In the genomic region with DNA sequence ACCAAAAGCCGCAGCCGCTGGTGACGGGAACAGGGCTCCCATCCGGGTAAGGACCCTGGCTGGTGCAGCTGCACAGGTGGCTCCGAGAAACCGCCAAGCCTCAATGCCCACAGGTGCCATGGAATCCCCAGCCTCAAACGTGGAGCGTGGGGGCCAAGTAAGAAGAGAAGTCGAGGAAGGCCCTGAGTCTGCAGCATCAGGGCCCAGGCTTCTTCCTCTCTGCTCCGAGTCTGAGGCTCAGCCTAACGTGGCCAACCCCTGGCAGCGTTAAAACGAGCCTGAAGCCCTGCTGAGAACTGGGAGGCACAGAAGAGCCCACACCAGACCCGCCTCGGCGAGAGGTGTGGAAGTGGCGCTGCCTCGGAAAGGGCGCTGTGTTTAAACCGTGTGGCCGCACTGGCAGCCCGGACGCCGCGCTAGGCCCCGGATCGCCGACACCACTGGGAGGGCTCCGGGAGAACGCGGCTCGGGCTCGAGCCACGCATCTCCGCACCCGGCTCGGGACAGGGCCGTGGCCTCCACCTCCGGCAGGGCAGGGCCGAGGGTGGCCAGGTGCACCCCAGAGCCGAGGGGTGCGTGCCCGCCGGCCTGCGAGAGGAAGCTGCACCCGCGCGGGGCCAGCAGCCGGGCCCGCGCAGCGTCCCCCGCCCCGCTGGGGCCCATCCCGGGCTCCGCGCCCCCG, we compare ENCODE assay signal across 8 cellular contexts. TPM values are rescaled to one million over a fixed set of nuclear protein-coding genes. Genes with fewer than 3 reads are reported as not detected.
DNase-seq lines count a peak whose midpoint lies in the region; ATAC-seq, FAIRE-seq and TF ChIP-seq lines count a peak whose summit lies in the region.

No MANE protein-coding gene starts in this region.

- ATAC-seq in DND-41 (ENCODE audit: insufficient read depth, low read depth), result peak; percentile 25
- ATAC-seq in GM21390 (IDR thresholded peaks at IDR 0.05; ENCODE audit: unreplicated experiment), result peak; percentile 22
- ATAC-seq in GM12878, result peak; percentile 16

- H3K27me3 ChIP-seq in DND-41 (ENCODE audit: insufficient read depth, low read length, poor library complexity), result no peaks in the 10 kb centered on the region
- H3K27me3 ChIP-seq in HUES64 (ENCODE audit: insufficient read depth, low read length), result no peaks in the 10 kb centered on the region; the same call in 1 of the 2 replicates
- no peaks in the 10 kb centered on the region for H3K27me3 ChIP-seq in GM12878 (replicated peaks in 1 of 2; ENCODE audit: control insufficient read depth in 2 of 2, insufficient read depth in 2 of 2, low read length in 1 of 2)
- H3K27me3 ChIP-seq in liver (ENCODE audit: control insufficient read depth in 4 of 4, insufficient read depth in 4 of 4, low read length in 3 of 4), result no peaks in the 10 kb centered on the region
- H3K27me3 ChIP-seq in thymus (ENCODE audit: control insufficient read depth, insufficient read depth), result no peaks in the 10 kb centered on the region

- intact Hi-C loops in GM12878 (cut with micrococcal nuclease; ENCODE audit: unreplicated experiment), result no loop called here

- peak overlapping the region; percentile 68 to 83 for H3K4me3 ChIP-seq in DND-41 (ENCODE audit: low read depth in 1 of 2, low read length in 2 of 2)
- H3K4me3 ChIP-seq in HUES64 (ENCODE audit: low read length), result peak overlapping the region; percentile 79
- peak overlapping the region; percentile 81 for H3K4me3 ChIP-seq in GM12878
- H3K4me3 ChIP-seq in liver (ENCODE audit: low read depth in 1 of 3, low read length in 3 of 3), result peak overlapping the region in 2 of 3 donors; percentile 70 to 86
- peak overlapping the region; percentile 78 for H3K4me3 ChIP-seq in thymus (ENCODE audit: low read length)

- H3K4me1 ChIP-seq in DND-41 (ENCODE audit: insufficient read depth, low read length) (peaks cover 29% of the 10 kb centered on the region), HUES64 (ENCODE audit: insufficient read depth, low read length) (no peaks in the 10 kb centered on the region), GM12878 (ENCODE audit: control insufficient read depth, insufficient read depth, low read length) (peaks cover 6% of the 10 kb centered on the region; the same call in 1 of the 2 replicates), liver (ENCODE audit: control insufficient read depth in 4 of 4, insufficient read depth in 4 of 4, low read length in 3 of 4) (peaks cover 5 to 30% (median 22%) of the 10 kb centered on the region in 4 donors), thymus (ENCODE audit: control insufficient read depth, insufficient read depth, low read length) (peaks cover 9% of the 10 kb centered on the region)

- H3K9ac ChIP-seq in DND-41 (ENCODE audit: low read depth, low read length), result peak overlapping the region; percentile 86
- peak overlapping the region; percentile 87 for H3K9ac ChIP-seq in HUES64 (ENCODE audit: low read depth, low read length)
- peak overlapping the region; percentile 78 for H3K9ac ChIP-seq in GM12878 (ENCODE audit: control insufficient read depth, insufficient read depth, low read length)
- no peak overlapping the region for H3K9ac ChIP-seq in liver (ENCODE audit: low read depth in 1 of 2, low read length in 2 of 2)

- POLR2A ChIA-PET in GM12878 (lab: Charles Lee), result no interaction called here

- DNase-seq in DND-41 (peak; percentile 38), GM12878 (ENCODE audit: low read depth, low spot score) (no peak), NCI-H1105 (lab: John Stamatoyannopoulos, UW) (no peak)
- DNase-seq in effector CD8-positive, alpha-beta T cell (lab: John Stamatoyannopoulos, UW), result no peak

- TF ChIP-seq RAD21 in GM12878 (IDR thresholded peaks at IDR 0.05; ENCODE audit: insufficient read depth, low read depth, low read length), result no peak
- no peak for TF ChIP-seq RAD21 in liver (IDR thresholded peaks at IDR 0.05)

- in situ Hi-C loops in GM12878 (cut with MboI), result no loop called here

- SMC1A ChIA-PET in GM12878 (lab: Charles Lee; ENCODE audit: uncharacterized antibody, unreplicated experiment), result no interaction called here

- H3K9me3 ChIP-seq in DND-41 (ENCODE audit: insufficient read depth, low read length, severe bottlenecking) (no peaks in the 10 kb centered on the region), HUES64 (ENCODE audit: insufficient read depth, low read depth, low read length) (no peaks in the 10 kb centered on the region), GM12878 (replicated peaks; ENCODE audit: control insufficient read depth, insufficient read depth, low read length) (no peaks in the 10 kb centered on the region), liver (ENCODE audit: control insufficient read depth in 4 of 4, low read length in 3 of 4) (no peaks in the 10 kb centered on the region), thymus (ENCODE audit: control insufficient read depth) (no peaks in the 10 kb centered on the region)

- H4K20me1 ChIP-seq in DND-41 (ENCODE audit: insufficient read depth, low read length), result peaks cover 47% of the 10 kb centered on the region
- no peaks in the 10 kb centered on the region for H4K20me1 ChIP-seq in GM12878 (ENCODE audit: control insufficient read depth, insufficient read depth)

- H2AFZ ChIP-seq in DND-41 (ENCODE audit: low read depth, low read length) (no peak overlapping the region), GM12878 (ENCODE audit: control insufficient read depth, low read depth, low read length) (peak overlapping the region; percentile 21; the same call in 1 of the 2 replicates)

- peak overlapping the region; percentile 86 for H3K4me2 ChIP-seq in DND-41 (ENCODE audit: insufficient read depth, low read length)
- H3K4me2 ChIP-seq in GM12878 (ENCODE audit: control insufficient read depth, insufficient read depth), result peak overlapping the region; percentile 91

- peaks cover 43% of the 10 kb centered on the region for H3K36me3 ChIP-seq in DND-41 (ENCODE audit: insufficient read depth, low read length)
- peaks cover 41% of the 10 kb centered on the region for H3K36me3 ChIP-seq in HUES64 (ENCODE audit: insufficient read depth, low read length)
- peaks cover 11 to 12% of the 10 kb centered on the region in 2 experiments; a peak in 3 of 4 replicates for H3K36me3 ChIP-seq in GM12878 (ENCODE audit: control insufficient read depth in 2 of 2, insufficient read depth in 2 of 2, low read length in 1 of 2)
- peaks cover 4 to 19% (median 13%) of the 10 kb centered on the region in 4 donors for H3K36me3 ChIP-seq in liver (ENCODE audit: control insufficient read depth in 4 of 4, insufficient read depth in 3 of 4, low read depth in 1 of 4, low read length in 3 of 4)
- peaks cover 16% of the 10 kb centered on the region for H3K36me3 ChIP-seq in thymus (ENCODE audit: control insufficient read depth, insufficient read depth)

- WGBS in HUES64, result 11% methylated on average over 58 of the region's 58 CpGs
- 4% methylated on average over 53 of the region's 58 CpGs for WGBS in GM12878 (ENCODE audit: insufficient coverage, insufficient replicate concordance, low lambda C conversion rate, missing lambda C conversion rate)
- 12% methylated on average over 58 of the region's 58 CpGs for WGBS in liver
- 10% methylated on average over 57 of the region's 58 CpGs for WGBS in thymus

- H3K79me2 ChIP-seq in DND-41 (ENCODE audit: insufficient read depth, low read length), result peaks cover 24% of the 10 kb centered on the region
- peaks cover 14% of the 10 kb centered on the region for H3K79me2 ChIP-seq in GM12878 (ENCODE audit: control insufficient read depth, insufficient read depth, low read length)

- TF ChIP-seq POLR2A in GM12878 (IDR thresholded peaks at IDR 0.05; ENCODE audit: low read depth, low read length), result no peak

- RAD21 ChIA-PET in GM12878 (lab: Charles Lee; ENCODE audit: unreplicated experiment), result no interaction called here

- no peak for TF ChIP-seq EP300 in GM12878 (IDR thresholded peaks at IDR 0.05; ENCODE audit: borderline replicate concordance in 1 of 2, control insufficient read depth in 1 of 2, low read depth in 2 of 2, low read length in 2 of 2)

- H3K27ac ChIP-seq in DND-41 (ENCODE audit: low read length) (peak overlapping the region; percentile 50), HUES64 (ENCODE audit: low read depth, low read length) (no peak overlapping the region), GM12878 (ENCODE audit: control insufficient read depth, insufficient read depth) (peak overlapping the region; percentile 54; the same call in 1 of the 2 replicates), liver (ENCODE audit: low read depth in 1 of 2, low read length in 2 of 2) (no peak overlapping the region), thymus (ENCODE audit: low read depth) (no peak overlapping the region)

- TF ChIP-seq CTCF in DND-41 (IDR thresholded peaks at IDR 0.05; ENCODE audit: borderline replicate concordance, extremely low read depth, low read length, poor library complexity, severe bottlenecking) (no peak), GM12878 (IDR thresholded peaks at IDR 0.05 in 2 of 3, conservative IDR thresholded peaks at IDR 0.05 in 1 of 3; ENCODE audit: control insufficient read depth in 2 of 3, extremely low read depth in 1 of 3, insufficient read depth in 1 of 3, low read depth in 3 of 3, low read length in 3 of 3) (no peak), liver (IDR thresholded peaks at IDR 0.05; ENCODE audit: low read depth, low read length, missing input control) (no peak)

- no TSS peak for BruUV-seq in GM12878 (replicated peaks; lab: Mats Ljungman, UMichigan)

- FAIRE-seq in GM12878 (lab: Jason Lieb, UNC), result no peak

- CTCF ChIA-PET in GM12878 (lab: Yijun Ruan, JAX), result interaction anchor here (1.8 kb wide), 1 partner anchor 11 kb away, joined by 9 read pairs; a partner anchor contains a TSS

RNA-seq across cellular contexts. Expression of a gene that starts 0.7 kb away (rescaled TPM):
- 45.6 TPM for polyA plus RNA-seq in HUES64 (2013, experiment 1 of 2)
- polyA plus RNA-seq in HUES64 (2013, experiment 2 of 2), result 37.4 TPM
- total RNA-seq in GM12878 (2013; cell fraction: nucleolus; rRNA removed), result 20.6 and 23.2 TPM in 2 replicates
- 38.6 and 43.8 TPM in 2 replicates for total RNA-seq in GM12878 (2014; rRNA removed)
- total RNA-seq in GM12878 (2014; rRNA removed; fragmentation: Illumina TruSeq; extraction: Trizol), result 22.6 and 25.7 TPM in 2 replicates
- total RNA-seq in GM12878 (2021), result 50.6 and 54.8 TPM in 2 replicates
- 8.7 TPM for polyA plus RNA-seq in GM12878 (2011; ENCODE audit: low read depth)
- 15.6 and 20.4 TPM in 2 replicates for polyA plus RNA-seq in GM12878 (2011; rRNA removed)
- 21.9 and 29.7 TPM in 2 replicates for polyA plus RNA-seq in GM12878 (2011; cell fraction: cytosol; rRNA removed)
- 89.6 and 118 TPM in 2 replicates for polyA plus RNA-seq in GM12878 (2011; cell fraction: nucleus; rRNA removed)
- 18.7 and 20.9 TPM in 2 replicates for polyA plus RNA-seq in GM12878 (2012)
- polyA plus RNA-seq in GM12878 (2014; fragmentation: Illumina TruSeq; extraction: Trizol), result 6.2 and 19.7 TPM in 2 replicates
- 1 to 10 TPM in 1 of 2 experiments, under 1 TPM in 1; 0.84 to 2.6 TPM for polyA plus RNA-seq in GM12878 (2014; fragmentation: Nextera tagmentation; extraction: Ambion mirVana)
- 51.2 and 53.0 TPM in 2 replicates for polyA plus RNA-seq in GM12878 (2014; rRNA removed)
- polyA plus RNA-seq in GM12878 (2016; fragmentation: Nextera tagmentation; extraction: Ambion mirVana), result 1 to 10 TPM; 3.2 to 7.1 TPM
- polyA minus RNA-seq in GM12878 (2011; rRNA and poly(A)+ RNA removed), result 6.7 and 12.6 TPM in 2 replicates
- polyA minus RNA-seq in GM12878 (2011; cell fraction: cytosol; rRNA and poly(A)+ RNA removed), result 6.0 and 10.9 TPM in 2 replicates
- polyA minus RNA-seq in GM12878 (2011; cell fraction: nucleus; rRNA and poly(A)+ RNA removed), result 13.7 and 21.2 TPM in 2 replicates
- 1 to 10 TPM; 7.0 to 7.1 TPM for total RNA-seq in liver
- polyA plus RNA-seq in liver, result 1 to 10 TPM; 2.4 to 7.0 TPM
- 20.7 TPM for polyA plus RNA-seq in thymus

RNA-seq across cellular contexts. Expression of a gene that starts 10.9 kb away (rescaled TPM):
- polyA plus RNA-seq in HUES64 (2013, experiment 1 of 2), result 32.8 TPM
- 26.6 TPM for polyA plus RNA-seq in HUES64 (2013, experiment 2 of 2)
- total RNA-seq in GM12878 (2013; cell fraction: nucleolus; rRNA removed), result 59.6 and 64.6 TPM in 2 replicates
- total RNA-seq in GM12878 (2014; rRNA removed) (27.6 and 29.5 TPM in 2 replicates), GM12878 (2014; rRNA removed; fragmentation: Illumina TruSeq; extraction: Trizol) (17.6 and 18.4 TPM in 2 replicates), GM12878 (2021) (30.0 and 33.8 TPM in 2 replicates), liver (10 to 100 TPM in 1 of 2 donors, 1 to 10 TPM in 1; 9.4 to 18.9 TPM)
- 26.0 TPM for polyA plus RNA-seq in GM12878 (2011; ENCODE audit: low read depth)
- polyA plus RNA-seq in GM12878 (2011; rRNA removed) (19.8 and 26.7 TPM in 2 replicates), GM12878 (2014; fragmentation: Illumina TruSeq; extraction: Trizol) (16.3 and 24.2 TPM in 2 replicates), GM12878 (2014; fragmentation: Nextera tagmentation; extraction: Ambion mirVana) (10 to 100 TPM in 1 of 2 experiments, 1 to 10 TPM in 1; 8.7 to 11.8 TPM), GM12878 (2014; rRNA removed) (36.9 and 41.8 TPM in 2 replicates), GM12878 (2016; fragmentation: Nextera tagmentation; extraction: Ambion mirVana) (10 to 100 TPM; 36.3 to 40.0 TPM), liver (10 to 100 TPM in 1 of 2 donors, 1 to 10 TPM in 1; 7.9 to 15.1 TPM), thymus (93.1 TPM)
- 26.5 and 36.1 TPM in 2 replicates for polyA plus RNA-seq in GM12878 (2011; cell fraction: cytosol; rRNA removed)
- polyA plus RNA-seq in GM12878 (2011; cell fraction: nucleus; rRNA removed), result 134 and 147 TPM in 2 replicates
- 21.6 and 24.1 TPM in 2 replicates for polyA plus RNA-seq in GM12878 (2012)
- polyA minus RNA-seq in GM12878 (2011; rRNA and poly(A)+ RNA removed), result 14.3 and 16.7 TPM in 2 replicates
- 7.2 and 8.8 TPM in 2 replicates for polyA minus RNA-seq in GM12878 (2011; cell fraction: cytosol; rRNA and poly(A)+ RNA removed)
- 18.0 and 27.4 TPM in 2 replicates for polyA minus RNA-seq in GM12878 (2011; cell fraction: nucleus; rRNA and poly(A)+ RNA removed)

RNA-seq across cellular contexts. Expression of a gene that starts 15.9 kb away (rescaled TPM):
- polyA plus RNA-seq in HUES64 (2013, experiment 1 of 2), result 12.5 TPM
- polyA plus RNA-seq in HUES64 (2013, experiment 2 of 2), result 12.9 TPM
- total RNA-seq in GM12878 (2013; cell fraction: nucleolus; rRNA removed), result 50.1 and 58.2 TPM in 2 replicates
- 24.6 and 25.2 TPM in 2 replicates for total RNA-seq in GM12878 (2014; rRNA removed)
- 5.8 and 6.2 TPM in 2 replicates for total RNA-seq in GM12878 (2014; rRNA removed; fragmentation: Illumina TruSeq; extraction: Trizol)
- total RNA-seq in GM12878 (2021), result 21.0 and 23.1 TPM in 2 replicates
- polyA plus RNA-seq in GM12878 (2011; ENCODE audit: low read depth), result 16.1 TPM
- 10.2 and 21.8 TPM in 2 replicates for polyA plus RNA-seq in GM12878 (2011; rRNA removed)
- 22.0 and 37.0 TPM in 2 replicates for polyA plus RNA-seq in GM12878 (2011; cell fraction: cytosol; rRNA removed)
- polyA plus RNA-seq in GM12878 (2011; cell fraction: nucleus; rRNA removed), result 149 and 164 TPM in 2 replicates
- polyA plus RNA-seq in GM12878 (2012), result 24.1 and 26.4 TPM in 2 replicates
- polyA plus RNA-seq in GM12878 (2014; fragmentation: Illumina TruSeq; extraction: Trizol), result 1.4 and 9.3 TPM in 2 replicates
- under 1 TPM; 0.23 to 0.97 TPM for polyA plus RNA-seq in GM12878 (2014; fragmentation: Nextera tagmentation; extraction: Ambion mirVana)
- polyA plus RNA-seq in GM12878 (2014; rRNA removed), result 30.3 and 34.4 TPM in 2 replicates
- polyA plus RNA-seq in GM12878 (2016; fragmentation: Nextera tagmentation; extraction: Ambion mirVana), result 10 to 100 TPM; 20.8 to 23.0 TPM
- 14.1 and 25.7 TPM in 2 replicates for polyA minus RNA-seq in GM12878 (2011; rRNA and poly(A)+ RNA removed)
- 8.4 and 10.0 TPM in 2 replicates for polyA minus RNA-seq in GM12878 (2011; cell fraction: cytosol; rRNA and poly(A)+ RNA removed)
- polyA minus RNA-seq in GM12878 (2011; cell fraction: nucleus; rRNA and poly(A)+ RNA removed), result 23.7 and 44.2 TPM in 2 replicates
- total RNA-seq in liver, result 10 to 100 TPM in 1 of 2 donors, 1 to 10 TPM in 1; 9.8 to 31.6 TPM
- polyA plus RNA-seq in liver, result 10 to 100 TPM; 19.9 to 26.9 TPM
- 109 TPM for polyA plus RNA-seq in thymus

RNA-seq across cellular contexts. Expression of a gene that starts 29.2 kb away (rescaled TPM):
- polyA plus RNA-seq in HUES64 (2013, experiment 1 of 2), result 68.1 TPM
- 69.5 TPM for polyA plus RNA-seq in HUES64 (2013, experiment 2 of 2)
- total RNA-seq in GM12878 (2013; cell fraction: nucleolus; rRNA removed), result 216 and 231 TPM in 2 replicates
- total RNA-seq in GM12878 (2014; rRNA removed), result 85.3 and 88.4 TPM in 2 replicates
- 38.1 and 44.4 TPM in 2 replicates for total RNA-seq in GM12878 (2014; rRNA removed; fragmentation: Illumina TruSeq; extraction: Trizol)
- 97.3 and 100 TPM in 2 replicates for total RNA-seq in GM12878 (2021)
- polyA plus RNA-seq in GM12878 (2011; ENCODE audit: low read depth), result 24.3 TPM
- polyA plus RNA-seq in GM12878 (2011; rRNA removed), result 28.6 and 42.2 TPM in 2 replicates
- 49.1 and 60.5 TPM in 2 replicates for polyA plus RNA-seq in GM12878 (2011; cell fraction: cytosol; rRNA removed)
- 128 and 198 TPM in 2 replicates for polyA plus RNA-seq in GM12878 (2011; cell fraction: nucleus; rRNA removed)
- polyA plus RNA-seq in GM12878 (2012), result 67.8 and 67.9 TPM in 2 replicates
- polyA plus RNA-seq in GM12878 (2014; fragmentation: Illumina TruSeq; extraction: Trizol), result 25.6 and 37.5 TPM in 2 replicates
- polyA plus RNA-seq in GM12878 (2014; fragmentation: Nextera tagmentation; extraction: Ambion mirVana), result 1 to 10 TPM; 2.9 to 4.6 TPM
- 64.6 and 79.3 TPM in 2 replicates for polyA plus RNA-seq in GM12878 (2014; rRNA removed)
- 10 to 100 TPM; 51.9 to 56.0 TPM for polyA plus RNA-seq in GM12878 (2016; fragmentation: Nextera tagmentation; extraction: Ambion mirVana)
- 91.4 and 132 TPM in 2 replicates for polyA minus RNA-seq in GM12878 (2011; rRNA and poly(A)+ RNA removed)
- polyA minus RNA-seq in GM12878 (2011; cell fraction: cytosol; rRNA and poly(A)+ RNA removed), result 45.1 and 45.4 TPM in 2 replicates
- polyA minus RNA-seq in GM12878 (2011; cell fraction: nucleus; rRNA and poly(A)+ RNA removed), result 50.1 and 84.0 TPM in 2 replicates
- 10 to 100 TPM; 37.5 to 48.2 TPM for total RNA-seq in liver
- polyA plus RNA-seq in liver, result 10 to 100 TPM; 16.1 to 17.1 TPM
- polyA plus RNA-seq in thymus, result 56.9 TPM

RNA-seq across cellular contexts. Expression of a gene that starts 37.9 kb away (rescaled TPM):
- 27.5 TPM for polyA plus RNA-seq in HUES64 (2013, experiment 1 of 2)
- polyA plus RNA-seq in HUES64 (2013, experiment 2 of 2), result 28.0 TPM
- total RNA-seq in GM12878 (2013; cell fraction: nucleolus; rRNA removed), result 3.4 and 4.0 TPM in 2 replicates
- total RNA-seq in GM12878 (2014; rRNA removed), result 73.3 and 79.9 TPM in 2 replicates
- total RNA-seq in GM12878 (2014; rRNA removed; fragmentation: Illumina TruSeq; extraction: Trizol), result 11.2 and 13.2 TPM in 2 replicates
- 64.5 and 67.0 TPM in 2 replicates for total RNA-seq in GM12878 (2021)
- 7.6 TPM for polyA plus RNA-seq in GM12878 (2011; ENCODE audit: low read depth)
- 5.8 and 12.4 TPM in 2 replicates for polyA plus RNA-seq in GM12878 (2011; rRNA removed)
- polyA plus RNA-seq in GM12878 (2011; cell fraction: cytosol; rRNA removed), result 24.9 and 62.7 TPM in 2 replicates
- polyA plus RNA-seq in GM12878 (2011; cell fraction: nucleus; rRNA removed), result 24.5 and 31.7 TPM in 2 replicates
- polyA plus RNA-seq in GM12878 (2012), result 30.4 and 37.9 TPM in 2 replicates
- 0.14 and 3.5 TPM in 2 replicates for polyA plus RNA-seq in GM12878 (2014; fragmentation: Illumina TruSeq; extraction: Trizol)
- 1 to 10 TPM; 1.3 to 3.3 TPM for polyA plus RNA-seq in GM12878 (2014; fragmentation: Nextera tagmentation; extraction: Ambion mirVana)
- polyA plus RNA-seq in GM12878 (2014; rRNA removed), result 77.5 and 102 TPM in 2 replicates
- polyA plus RNA-seq in GM12878 (2016; fragmentation: Nextera tagmentation; extraction: Ambion mirVana), result 100 to 1,000 TPM; 113 to 116 TPM
- polyA minus RNA-seq in GM12878 (2011; rRNA and poly(A)+ RNA removed), result 2.2 and 7.0 TPM in 2 replicates
- 8.5 and 8.6 TPM in 2 replicates for polyA minus RNA-seq in GM12878 (2011; cell fraction: cytosol; rRNA and poly(A)+ RNA removed)
- polyA minus RNA-seq in GM12878 (2011; cell fraction: nucleus; rRNA and poly(A)+ RNA removed), result 3.0 and 5.0 TPM in 2 replicates
- total RNA-seq in liver, result 10 to 100 TPM; 31.7 to 34.4 TPM
- 100 to 1,000 TPM in 1 of 2 donors, 10 to 100 TPM in 1; 64.3 to 120 TPM for polyA plus RNA-seq in liver
- polyA plus RNA-seq in thymus, result 84.3 TPM

Comparison
In these comparisons a context has a peak if more than half of its experiments do, and no peak if none do; other contexts are left out.
1. H3K27ac ChIP-seq: peak in DND-41 (single experiment) and GM12878 (single experiment); none in HUES64 (single experiment), liver (0 of 2) and thymus (single experiment).
2. H3K9ac ChIP-seq: peak in DND-41 (single experiment), HUES64 (single experiment) and GM12878 (single experiment); none in liver (0 of 2).
3. Peak in every context shown above with its lines, with median percentiles within 50 percentile points of each other: ATAC-seq and H3K4me3 ChIP-seq.